In the genomic region with DNA sequence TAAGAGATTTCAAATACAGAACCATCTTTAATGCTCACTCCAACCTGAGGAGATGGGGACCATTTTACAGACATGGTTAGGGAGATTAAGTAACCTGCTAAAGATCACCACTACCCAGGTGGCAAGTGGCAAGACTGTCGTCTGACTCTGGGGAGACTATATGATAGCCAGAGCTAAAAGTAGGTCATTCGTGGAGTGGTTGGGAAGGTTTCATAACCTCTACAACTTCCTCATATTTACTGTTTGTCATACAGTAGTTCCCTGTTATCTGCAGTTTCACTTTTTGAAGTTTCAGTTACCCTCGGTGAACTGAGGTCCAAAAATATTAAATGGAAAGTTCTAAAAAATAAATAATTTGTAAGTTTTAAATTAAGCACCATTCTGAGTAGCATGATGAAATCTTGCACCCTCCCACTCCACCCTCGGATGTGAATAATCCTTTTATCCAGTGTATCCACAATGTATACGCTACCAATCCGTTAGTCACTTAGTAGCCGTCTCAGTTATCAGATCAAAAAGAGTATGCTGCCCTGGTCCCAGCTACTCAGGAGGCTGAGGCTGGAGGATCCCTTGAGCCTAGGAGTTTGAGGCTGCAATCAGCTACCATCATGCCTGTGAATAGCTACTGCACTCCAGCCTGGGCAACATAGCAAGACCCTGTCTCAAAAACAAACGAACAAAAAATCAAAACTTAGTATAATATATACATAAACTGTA, we compare ENCODE assay signal across 10 cellular contexts. TPM values are rescaled to one million over a fixed set of nuclear protein-coding genes. Genes with fewer than 3 reads are reported as not detected.
DNase-seq lines count a peak whose midpoint lies in the region; ATAC-seq and TF ChIP-seq lines count a peak whose summit lies in the region.
"Had no signal": no experiment of that assay in that cellular context is flagged by ENCODE, and none has a peak within 500 bp of the region (broad histone marks: within the 10 kb centered on the region; RNA-seq: fewer than 3 reads in every experiment).

No MANE protein-coding gene starts in this region.

- DNase-seq in left lung (no peak), MG63 (no peak), DMS 273 (lab: John Stamatoyannopoulos, UW; ENCODE audit: unreplicated experiment) (no peak), activated gamma-delta T cell (lab: John Stamatoyannopoulos, UW) (no peak)
- DNase-seq: DMS53 had no signal

- intact Hi-C loops in left lung (cut with DNase I) = no loop called here

- H3K36me3 ChIP-seq in HEK293 (ENCODE audit: control insufficient read depth in 2 of 2, insufficient read depth in 1 of 2, low read length in 2 of 2) (no peaks in the 10 kb centered on the region), KMS-11 (ENCODE audit: insufficient read depth) (no peaks in the 10 kb centered on the region), left lung (no peaks in the 10 kb centered on the region), MG63 (no peaks in the 10 kb centered on the region)

- no peak overlapping the region for H3K9ac ChIP-seq in KMS-11

- H3K4me1 ChIP-seq in HEK293 (ENCODE audit: control insufficient read depth, insufficient read depth, low read length) (peaks cover 3% of the 10 kb centered on the region; the same call in 1 of the 2 replicates), KMS-11 (ENCODE audit: low read depth, poor library complexity, severe bottlenecking) (peaks cover 13% of the 10 kb centered on the region), left lung (peaks cover 0 to 5% of the 10 kb centered on the region in 2 donors)

- H2AFZ ChIP-seq in KMS-11 (ENCODE audit: low read depth) = 0 out of 2 replicates have a peak overlapping the region, but pooled peaks have one; percentile 1

- H3K27me3 ChIP-seq in KMS-11 (ENCODE audit: insufficient read depth, low read depth) (no peaks in the 10 kb centered on the region), left lung (no peaks in the 10 kb centered on the region), MG63 (no peaks in the 10 kb centered on the region)

- no peaks in the 10 kb centered on the region for H3K79me2 ChIP-seq in KMS-11 (ENCODE audit: insufficient read depth, low read depth)

- no peak overlapping the region for H3K27ac ChIP-seq in HEK293 (ENCODE audit: extremely low read depth, low read depth, low read length)
- H3K27ac ChIP-seq in KMS-11 = no peak overlapping the region
- H3K27ac ChIP-seq in left lung = peak overlapping the region in 1 of 2 donors; percentile 55

- CTCF ChIA-PET in HEK293 (lab: Yijun Ruan, JAX) = interaction anchor here (0.7 to 7.5 kb wide), 4 partner anchors 10 to 73 kb away, joined by 3 to 179 read pairs (median 4); no protein-coding TSS in a partner anchor

- POLR2A ChIA-PET in HEK293 (lab: Yijun Ruan, JAX) = interaction anchor here (0.6 kb wide), 1 partner anchor 102 kb away, joined by 5 read pairs; no protein-coding TSS in a partner anchor

- H3K9me3 ChIP-seq in HEK293 (ENCODE audit: control insufficient read depth, insufficient read depth, low read depth, low read length) = no peaks in the 10 kb centered on the region
- no peaks in the 10 kb centered on the region for H3K9me3 ChIP-seq in left lung
- H3K9me3 ChIP-seq in MG63 = no peaks in the 10 kb centered on the region

- peak overlapping the region; percentile 7; the same call in 1 of the 2 replicates for H3K4me2 ChIP-seq in KMS-11

- TF ChIP-seq CTCF in HEK293 (tag by site-specific recombination; IDR thresholded peaks at IDR 0.05) (no peak), KMS-11 (conservative IDR thresholded peaks at IDR 0.05; ENCODE audit: low read depth, low read length) (no peak), left lung (IDR thresholded peaks at IDR 0.05) (no peak)

- H4K20me1 ChIP-seq in KMS-11 (ENCODE audit: insufficient read depth) = no peaks in the 10 kb centered on the region

- ATAC-seq in GM18517 (IDR thresholded peaks at IDR 0.05; ENCODE audit: unreplicated experiment) (peak; percentile 72), left lung (peak; percentile 92), GM18873 (IDR thresholded peaks at IDR 0.05; ENCODE audit: low FRiP score, unreplicated experiment) (no peak)

- no peak overlapping the region for H3K4me3 ChIP-seq in HEK293 (ENCODE audit: low read depth, low read length)
- no peak overlapping the region for H3K4me3 ChIP-seq in KMS-11 (IDR thresholded peaks at IDR 0.05; ENCODE audit: insufficient read depth, low read depth, low read length)
- H3K4me3 ChIP-seq in left lung = peak overlapping the region in 1 of 2 donors; percentile 16
- no peak overlapping the region for H3K4me3 ChIP-seq in MG63

TF ChIP-seq in HEK293, 187 proteins besides CTCF, POLR2A, EP300 and RAD21:
- TF ChIP-seq ZBTB1 (tag by site-specific recombination; IDR thresholded peaks at IDR 0.05) = no peak
- no peak for TF ChIP-seq BCL11B (tag by site-specific recombination; IDR thresholded peaks at IDR 0.05; ENCODE audit: low read depth)
- 0 out of 2 replicates have a peak, but pooled peaks have one; percentile 10 for TF ChIP-seq ZNF121 (tag by site-specific recombination; IDR thresholded peaks at IDR 0.05)
- TF ChIP-seq ZNF223 (tag by site-specific recombination; IDR thresholded peaks at IDR 0.05) = no peak
- no peak for TF ChIP-seq ZNF174 (tag by site-specific recombination; IDR thresholded peaks at IDR 0.05)

RNA-seq across cellular contexts. Expression of a gene that starts 14.9 kb away (rescaled TPM):
- not detected for total RNA-seq in left lung
- total RNA-seq in MG63 (2014; rRNA removed; shearing (Covaris generic); ENCODE audit: low replicate concordance) = not detected in 2 replicates
- total RNA-seq: SK-MEL-5 had no signal

RNA-seq across cellular contexts. Expression of a gene that starts 40.4 kb away (rescaled TPM):
- total RNA-seq in left lung = 10 to 100 TPM; 13.6 to 15.9 TPM
- 1.9 and 4.2 TPM in 2 replicates for total RNA-seq in MG63 (2014; rRNA removed; shearing (Covaris generic); ENCODE audit: low replicate concordance)
